ENCODE assay signal across 15 cellular contexts in the genomic region with DNA sequence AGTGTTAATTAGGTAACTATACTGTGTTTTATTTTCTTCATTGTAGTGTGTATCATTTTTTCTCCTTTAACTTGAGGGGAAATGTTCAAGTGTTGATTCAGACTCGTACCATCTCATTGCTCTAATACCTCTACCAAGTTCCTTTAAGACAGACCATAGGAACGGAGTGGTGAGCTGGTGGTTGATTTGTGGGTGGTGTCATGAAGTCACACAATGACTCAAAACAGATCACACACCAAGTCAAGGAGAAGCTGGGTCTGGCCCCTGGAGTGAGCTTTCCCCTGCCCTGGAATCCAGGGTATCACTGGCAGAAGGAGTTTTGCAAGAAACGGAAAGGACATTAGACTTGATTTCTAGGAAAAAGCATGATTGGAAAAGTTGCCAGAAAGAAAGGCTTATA.
DNase-seq lines count a peak whose midpoint lies in the region; ATAC-seq, FAIRE-seq and TF ChIP-seq lines count a peak whose summit lies in the region.
"Had no signal": no experiment of that assay in that cellular context is flagged by ENCODE, and none has a peak within 500 bp of the region (broad histone marks: within the 10 kb centered on the region; RNA-seq: fewer than 3 reads in every experiment).

No MANE protein-coding gene starts in this region.

- H3K27ac ChIP-seq in GM23248 (peak overlapping the region; percentile 15; the same call in 1 of the 2 replicates), astrocyte (ENCODE audit: low read depth, low read length) (no peak overlapping the region)
- H3K27ac ChIP-seq: RWPE1 had no signal

- in situ Hi-C loops in GM23248 (cut with MboI), result no loop called here

- H3F3A ChIP-seq in GM23248 (ENCODE audit: insufficient read depth), result peaks cover 7% of the 10 kb centered on the region; the same call in 1 of the 2 replicates

- no peaks in the 10 kb centered on the region for H3K9me3 ChIP-seq in Caco-2
- H3K9me3 ChIP-seq in GM23248 (ENCODE audit: low read depth), result no peaks in the 10 kb centered on the region
- no peaks in the 10 kb centered on the region for H3K9me3 ChIP-seq in astrocyte (ENCODE audit: insufficient read depth, low read depth, low read length)

- peak; percentile 29 to 40 (median 33) for ATAC-seq in natural killer cell
- ATAC-seq: stimulated activated naive B cell treated with anti-CD40 and anti-IgM and Interleukin-4, amounts not matched to agents 10 μg/mL and 1 μg/mL and 100 μg/mL, for 72 hours had no signal

- H3K4me1 Mint-ChIP-seq in Caco-2 (ENCODE audit: low read depth, unreplicated experiment) (peaks cover 43% of the 10 kb centered on the region), astrocyte (ENCODE audit: low read depth, unreplicated experiment) (peaks cover 16% of the 10 kb centered on the region), natural killer cell (peaks cover 54 to 58% of the 10 kb centered on the region in 2 donors), osteocyte (ENCODE audit: unreplicated experiment) (no peaks in the 10 kb centered on the region)
- H3K4me1 Mint-ChIP-seq: stimulated activated naive B cell treated with anti-CD40 and anti-IgM and Interleukin-4, amounts not matched to agents 10 μg/mL and 1 μg/mL and 100 μg/mL, for 72 hours had no signal

- DNase-seq in Caco-2 (peak in 1 of 2 experiments; percentile 9), GM23248 (peak; percentile 76), astrocyte (ENCODE audit: low read depth) (peak; percentile 27), natural killer cell (peak; percentile 39), osteocyte (ENCODE audit: extremely low spot score, unreplicated experiment) (no peak), cerebellum (ENCODE audit: low spot score) (no peak), ecto neural progenitor cell (ENCODE audit: low spot score) (no peak)
- DNase-seq: activated naive CD8-positive, alpha-beta T cell treated with anti-CD3 and anti-CD28 coated beads, Interleukin-2, amount 10 ng/mL, durations not matched to agents 7 days and 5 days; effector memory CD4-positive, alpha-beta T cell; hippocampal formation; NCI-H345; stimulated activated naive B cell treated with anti-CD40 and anti-IgM and Interleukin-4, amounts not matched to agents 10 μg/mL and 1 μg/mL and 100 μg/mL, for 72 hours had no signal

- H3K27me3 Mint-ChIP-seq in Caco-2 (ENCODE audit: insufficient read depth, unreplicated experiment), result no peaks in the 10 kb centered on the region
- peaks cover 2% of the 10 kb centered on the region for H3K27me3 Mint-ChIP-seq in astrocyte (ENCODE audit: low read depth, unreplicated experiment)
- no peaks in the 10 kb centered on the region for H3K27me3 Mint-ChIP-seq in natural killer cell (ENCODE audit: low read depth in 2 of 2)
- peaks cover 57% of the 10 kb centered on the region for H3K27me3 Mint-ChIP-seq in osteocyte (ENCODE audit: unreplicated experiment)

- peak overlapping the region; percentile 36 for H3K27ac Mint-ChIP-seq in Caco-2 (ENCODE audit: unreplicated experiment)
- no peak overlapping the region for H3K27ac Mint-ChIP-seq in astrocyte (ENCODE audit: unreplicated experiment)
- H3K27ac Mint-ChIP-seq in natural killer cell, result peak overlapping the region; percentile 88 to 93
- H3K27ac Mint-ChIP-seq in osteocyte (ENCODE audit: unreplicated experiment), result no peak overlapping the region
- H3K27ac Mint-ChIP-seq: activated naive CD8-positive, alpha-beta T cell treated with anti-CD3 and anti-CD28 coated beads, Interleukin-2, amount 10 ng/mL, durations not matched to agents 7 days and 5 days; stimulated activated naive B cell treated with anti-CD40 and anti-IgM and Interleukin-4, amounts not matched to agents 10 μg/mL and 1 μg/mL and 100 μg/mL, for 72 hours had no signal

- no peaks in the 10 kb centered on the region for H3K79me2 ChIP-seq in GM23248 (ENCODE audit: insufficient read depth)
- no peaks in the 10 kb centered on the region for H3K79me2 ChIP-seq in astrocyte (ENCODE audit: insufficient read depth, low read length)

- H3K4me3 Mint-ChIP-seq in Caco-2 (ENCODE audit: unreplicated experiment) (peak overlapping the region; percentile 22), astrocyte (ENCODE audit: unreplicated experiment) (no peak overlapping the region), natural killer cell (peak overlapping the region; percentile 56), osteocyte (ENCODE audit: unreplicated experiment) (no peak overlapping the region)
- H3K4me3 Mint-ChIP-seq: activated naive CD8-positive, alpha-beta T cell treated with anti-CD3 and anti-CD28 coated beads, Interleukin-2, amount 10 ng/mL, durations not matched to agents 7 days and 5 days; stimulated activated naive B cell treated with anti-CD40 and anti-IgM and Interleukin-4, amounts not matched to agents 10 μg/mL and 1 μg/mL and 100 μg/mL, for 72 hours had no signal

- no peaks in the 10 kb centered on the region for H3K9me3 Mint-ChIP-seq in Caco-2 (ENCODE audit: unreplicated experiment)
- H3K9me3 Mint-ChIP-seq in astrocyte (ENCODE audit: unreplicated experiment), result peaks cover 4% of the 10 kb centered on the region
- no peaks in the 10 kb centered on the region for H3K9me3 Mint-ChIP-seq in natural killer cell
- no peaks in the 10 kb centered on the region for H3K9me3 Mint-ChIP-seq in osteocyte (ENCODE audit: unreplicated experiment)
- H3K9me3 Mint-ChIP-seq: stimulated activated naive B cell treated with anti-CD40 and anti-IgM and Interleukin-4, amounts not matched to agents 10 μg/mL and 1 μg/mL and 100 μg/mL, for 72 hours had no signal

- TF ChIP-seq CTCF in Caco-2 (IDR thresholded peaks at IDR 0.05; ENCODE audit: insufficient read depth in 1 of 2, low read depth in 1 of 2, low read length in 1 of 2, severe bottlenecking in 1 of 2, unreplicated experiment in 1 of 2), result no peak
- no peak for TF ChIP-seq CTCF in astrocyte (IDR thresholded peaks at IDR 0.05; ENCODE audit: insufficient read depth, low read depth, low read length)
- no peak for TF ChIP-seq CTCF in natural killer cell (IDR thresholded peaks at IDR 0.05)
- TF ChIP-seq CTCF in osteocyte (IDR thresholded peaks at IDR 0.05), result no peak

- POLR2A ChIA-PET in Caco-2 (lab: Charles Lee), result interaction anchor here (0.6 to 1.5 kb wide), 2 partner anchors 17 to 45 kb away, joined by 3 to 4 read pairs; no protein-coding TSS in a partner anchor

- CTCF ChIA-PET in Caco-2 (lab: Charles Lee), result interaction anchor here (2.5 kb wide), 1 partner anchor 17 kb away, joined by 19 read pairs; no protein-coding TSS in a partner anchor

- H3K36me3 ChIP-seq in Caco-2 (ENCODE audit: control insufficient read depth, insufficient read depth, low read length) (peaks cover 1% of the 10 kb centered on the region; the same call in 1 of the 2 replicates), GM23248 (ENCODE audit: low read depth) (no peaks in the 10 kb centered on the region), astrocyte (ENCODE audit: insufficient read depth, low read length) (no peaks in the 10 kb centered on the region)

- intact Hi-C loops in Caco-2 (cut with micrococcal nuclease; ENCODE audit: unreplicated experiment) (no loop called here), natural killer cell (cut with micrococcal nuclease) (loop anchor here (5.0 to 10.0 kb wide), 3 partner anchors 47 to 152 kb away; no protein-coding TSS in a partner anchor)

- peaks cover 36% of the 10 kb centered on the region for H3K36me3 Mint-ChIP-seq in Caco-2 (ENCODE audit: insufficient read depth, unreplicated experiment)
- no peaks in the 10 kb centered on the region for H3K36me3 Mint-ChIP-seq in astrocyte (ENCODE audit: low read depth, unreplicated experiment)
- no peaks in the 10 kb centered on the region for H3K36me3 Mint-ChIP-seq in natural killer cell
- H3K36me3 Mint-ChIP-seq in osteocyte (ENCODE audit: unreplicated experiment), result no peaks in the 10 kb centered on the region
- H3K36me3 Mint-ChIP-seq: stimulated activated naive B cell treated with anti-CD40 and anti-IgM and Interleukin-4, amounts not matched to agents 10 μg/mL and 1 μg/mL and 100 μg/mL, for 72 hours had no signal

- no peaks in the 10 kb centered on the region for H3K27me3 ChIP-seq in Caco-2 (replicated peaks; ENCODE audit: control insufficient read depth, insufficient read depth, low read length)
- peaks cover 9% of the 10 kb centered on the region; the same call in 1 of the 2 replicates for H3K27me3 ChIP-seq in GM23248 (replicated peaks; ENCODE audit: insufficient read depth)
- H3K27me3 ChIP-seq in astrocyte (ENCODE audit: insufficient read depth, low read length), result no peaks in the 10 kb centered on the region

- no TSS peak for BruUV-seq in Caco-2 (replicated peaks; lab: Mats Ljungman, UMichigan)

- no peaks in the 10 kb centered on the region for H3K9me2 ChIP-seq in GM23248 (ENCODE audit: insufficient read depth)

- FAIRE-seq in astrocyte (lab: Jason Lieb, UNC), result no peak
- FAIRE-seq: GM12892, TTC549 had no signal

- H2AFZ ChIP-seq in GM23248 (0 out of 2 replicates have a peak overlapping the region, but pooled peaks have one; percentile 1), astrocyte (ENCODE audit: low read depth, low read length) (no peak overlapping the region)

- 5% methylated on average over 3 of the region's 3 CpGs for WGBS in GM23248 (ENCODE audit: low coverage in 1 of 2, low lambda C conversion rate in 2 of 2, missing lambda C conversion rate in 2 of 2), 2 experiments

- H3K9ac ChIP-seq in GM23248 (no peak overlapping the region), astrocyte (ENCODE audit: low read length) (no peak overlapping the region)

- H3K4me1 ChIP-seq in Caco-2, result peaks cover 50% of the 10 kb centered on the region
- H3K4me1 ChIP-seq in GM23248 (ENCODE audit: insufficient read depth), result peaks cover 15% of the 10 kb centered on the region
- H3K4me1 ChIP-seq in astrocyte (ENCODE audit: insufficient read depth, low read length), result no peaks in the 10 kb centered on the region

- H4K20me1 ChIP-seq in GM23248 (ENCODE audit: insufficient read depth) (no peaks in the 10 kb centered on the region), astrocyte (ENCODE audit: insufficient read depth, low read length) (no peaks in the 10 kb centered on the region)

- H3K4me3 ChIP-seq in Caco-2 (ENCODE audit: low read depth, low read length) (no peak overlapping the region), GM23248 (peak overlapping the region; percentile 9), astrocyte (ENCODE audit: insufficient read depth, low read depth, low read length) (no peak overlapping the region)

- H3K4me2 ChIP-seq in GM23248 (ENCODE audit: unreplicated experiment), result peak overlapping the region; percentile 50
- no peak overlapping the region for H3K4me2 ChIP-seq in astrocyte (ENCODE audit: low read length)

Comparison
In these comparisons a context has a peak if more than half of its experiments do, and no peak if none do; other contexts are left out.
1. DNase-seq: peak in GM23248 (single experiment), astrocyte (single experiment) and natural killer cell (single experiment); none in osteocyte (single experiment), cerebellum (single experiment) and ecto neural progenitor cell (single experiment).
2. H3K27ac Mint-ChIP-seq: peak in Caco-2 (single experiment) and natural killer cell (2 of 2); none in astrocyte (single experiment) and osteocyte (single experiment).
3. H3K4me3 Mint-ChIP-seq: peak in Caco-2 (single experiment) and natural killer cell (single experiment); none in astrocyte (single experiment) and osteocyte (single experiment).